ENCODE assay signal across 1 cellular context in genomic region chrX:39492495-39493162, GRCh38.
TF ChIP-seq lines count a peak whose summit lies in the region.

No MANE protein-coding gene starts in this region.

TF ChIP-seq in K562, 482 proteins besides CTCF, POLR2A, EP300 and RAD21 (continued from another document):
- TF ChIP-seq MNT (conservative IDR thresholded peaks at IDR 0.05) (no peak), SIN3A (IDR thresholded peaks at IDR 0.05; ENCODE audit: borderline replicate concordance in 2 of 2, control insufficient read depth in 1 of 2, low read depth in 2 of 2, low read length in 2 of 2) (no peak), ARID3B (CRISPR knock-in tag; IDR thresholded peaks at IDR 0.05; ENCODE audit: borderline replicate concordance) (no peak), FOSL1 (tag; conservative IDR thresholded peaks at IDR 0.05) (no peak), HES1 (IDR thresholded peaks at IDR 0.05; ENCODE audit: low read depth) (no peak), ZNF79 (CRISPR knock-in tag; IDR thresholded peaks at IDR 0.05; ENCODE audit: low read depth) (no peak), EWSR1 (IDR thresholded peaks at IDR 0.05; ENCODE audit: borderline replicate concordance, low read depth, partially characterized antibody) (no peak), E2F5 (CRISPR knock-in tag; IDR thresholded peaks at IDR 0.05) (no peak), KDM2B (CRISPR knock-in tag; IDR thresholded peaks at IDR 0.05) (no peak), ZSCAN29 (IDR thresholded peaks at IDR 0.05) (no peak), GABPA (tag; conservative IDR thresholded peaks at IDR 0.05; ENCODE audit: low read depth) (no peak), KLF6 (CRISPR knock-in tag; IDR thresholded peaks at IDR 0.05; ENCODE audit: borderline replicate concordance) (no peak), ZNF57 (CRISPR knock-in tag; IDR thresholded peaks at IDR 0.05) (no peak), ZZZ3 (IDR thresholded peaks at IDR 0.05) (no peak), NCOR1 (IDR thresholded peaks at IDR 0.05) (no peak), RBM22 (IDR thresholded peaks at IDR 0.05; ENCODE audit: low read depth, low read length, poor library complexity, severe bottlenecking) (no peak), ZNF609 (CRISPR knock-in tag; IDR thresholded peaks at IDR 0.05; ENCODE audit: borderline replicate concordance) (no peak), RAD51 (IDR thresholded peaks at IDR 0.05; ENCODE audit: borderline replicate concordance, low read depth) (no peak)
